In genomic region chr6:11128608-11129007, GRCh38 we compare ENCODE assay signal across 1 cellular context.
TF ChIP-seq lines count a peak whose summit lies in the region.

No MANE protein-coding gene starts in this region.

TF ChIP-seq in WTC11, 78 proteins besides CTCF, POLR2A, EP300 and RAD21 (continued from another document):
- TF ChIP-seq ARID4B (CRISPR knock-in tag; IDR thresholded peaks at IDR 0.05; ENCODE audit: borderline replicate concordance) (no peak), GTF2I (CRISPR knock-in tag; conservative IDR thresholded peaks at IDR 0.05) (no peak), E2F4 (CRISPR knock-in tag; IDR thresholded peaks at IDR 0.05; ENCODE audit: borderline replicate concordance, low read depth) (no peak), USF1 (CRISPR knock-in tag; IDR thresholded peaks at IDR 0.05) (no peak), PRDM15 (CRISPR knock-in tag; IDR thresholded peaks at IDR 0.05) (no peak), SOX15 (CRISPR knock-in tag; IDR thresholded peaks at IDR 0.05) (no peak), CDX4 (CRISPR knock-in tag; IDR thresholded peaks at IDR 0.05; ENCODE audit: borderline replicate concordance) (no peak), STAT6 (CRISPR knock-in tag; conservative IDR thresholded peaks at IDR 0.05; ENCODE audit: low read depth) (no peak), PRRX2 (CRISPR knock-in tag; IDR thresholded peaks at IDR 0.05) (no peak), ZNF138 (CRISPR knock-in tag; conservative IDR thresholded peaks at IDR 0.05) (no peak), HMGA2 (CRISPR knock-in tag; IDR thresholded peaks at IDR 0.05) (no peak), ZNF671 (CRISPR knock-in tag; IDR thresholded peaks at IDR 0.05) (no peak), CREM (CRISPR knock-in tag; IDR thresholded peaks at IDR 0.05) (no peak)
TF ChIP-seq in WTC11: peak in this region for 0.
